In the genomic region with DNA sequence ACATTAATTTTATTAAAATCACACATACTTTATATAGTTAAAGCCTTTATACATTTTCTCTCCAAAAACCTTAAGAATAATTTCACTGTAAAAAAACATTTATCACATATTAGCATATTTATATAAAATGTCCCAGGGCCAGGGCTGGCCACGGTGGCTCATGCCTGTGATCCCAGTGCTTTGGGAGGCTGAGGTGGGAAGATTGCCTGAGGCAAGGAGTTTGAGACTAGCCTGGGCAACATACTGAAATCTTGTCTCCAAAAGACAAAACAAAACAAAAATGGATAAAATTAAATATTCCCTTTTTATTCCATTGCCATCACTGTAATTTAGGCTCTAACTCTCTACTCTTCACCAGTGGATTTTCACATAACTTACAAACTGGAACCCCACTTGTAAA, we compare ENCODE assay signal across 21 cellular contexts. TPM values are rescaled to one million over a fixed set of nuclear protein-coding genes. Genes with fewer than 3 reads are reported as not detected.
DNase-seq lines count a peak whose midpoint lies in the region; FAIRE-seq and TF ChIP-seq lines count a peak whose summit lies in the region.
"Had no signal": no experiment of that assay in that cellular context is flagged by ENCODE, and none has a peak within 500 bp of the region (broad histone marks: within the 10 kb centered on the region; RNA-seq: fewer than 3 reads in every experiment).

No MANE protein-coding gene starts in this region.

- CTCF ChIA-PET in mammary epithelial cell (lab: Charles Lee; ENCODE audit: low non-redundant PET) (no interaction called here), MCF 10A (lab: Yijun Ruan, JAX) (no interaction called here), SK-N-SH (lab: Yijun Ruan, JAX) (no interaction called here)

- H3K4me3 Mint-ChIP-seq in MCF 10A (ENCODE audit: unreplicated experiment) = no peak overlapping the region
- no peak overlapping the region for H3K4me3 Mint-ChIP-seq in astrocyte (ENCODE audit: unreplicated experiment)
- H3K4me3 Mint-ChIP-seq: activated B cell treated with CpG ODN at 0.5 μM for 24 hours; activated CD4-positive, alpha-beta memory T cell treated with anti-CD3 and anti-CD28 coated beads, Interleukin-2, amount 10 ng/mL, durations not matched to agents 7 days and 5 days; T-cell had no signal

- no CpG with 5 or more reads among the region's 1 CpG for WGBS in mammary epithelial cell (ENCODE audit: low coverage, missing lambda C conversion rate)
- 37% methylated on average over 1 of the region's 1 CpG for WGBS in smooth muscle cell (ENCODE audit: low lambda C conversion rate)
- WGBS in SK-N-SH (ENCODE audit: low lambda C conversion rate) = 96% methylated on average over 1 of the region's 1 CpG

- DNase-seq in mammary epithelial cell (peak; percentile 24), MCF 10A (ENCODE audit: unreplicated experiment) (no peak), astrocyte (ENCODE audit: low read depth) (no peak), smooth muscle cell (lab: John Stamatoyannopoulos, UW; ENCODE audit: unreplicated experiment) (no peak), NCI-H146 treated with DMSO at 0.1 percent for 48 hours (lab: John Stamatoyannopoulos, UW; ENCODE audit: unreplicated experiment) (no peak), NCI-H526 (lab: John Stamatoyannopoulos, UW) (no peak), SK-N-SH (no peak)
- DNase-seq: 8988T; activated B cell treated with CpG ODN at 0.5 μM for 24 hours; activated CD4-positive, alpha-beta memory T cell treated with anti-CD3 and anti-CD28 coated beads, Interleukin-2, amount 10 ng/mL, durations not matched to agents 7 days and 5 days; activated naive CD4-positive, alpha-beta T cell; activated T-cell treated with anti-CD3 and anti-CD28 coated beads, Interleukin-2, amount 50 U/mL, for 1 hour; NCI-H187; NCI-H345; psoas muscle; T-cell had no signal

- H3K27me3 Mint-ChIP-seq in MCF 10A (ENCODE audit: insufficient read depth, unreplicated experiment) (no peaks in the 10 kb centered on the region), astrocyte (ENCODE audit: low read depth, unreplicated experiment) (no peaks in the 10 kb centered on the region)
- H3K27me3 Mint-ChIP-seq: activated CD4-positive, alpha-beta memory T cell treated with anti-CD3 and anti-CD28 coated beads, Interleukin-2, amount 10 ng/mL, durations not matched to agents 7 days and 5 days had no signal

- no peak for TF ChIP-seq EP300 in SK-N-SH (IDR thresholded peaks at IDR 0.05; ENCODE audit: borderline replicate concordance in 1 of 2, low read depth in 1 of 2, low read length in 1 of 2)

- no peak for TF ChIP-seq CTCF in mammary epithelial cell (conservative IDR thresholded peaks at IDR 0.05 in 1 of 2, IDR thresholded peaks at IDR 0.05 in 1 of 2; ENCODE audit: extremely low read depth in 1 of 2, insufficient read depth in 1 of 2, low read depth in 1 of 2, low read length in 2 of 2)
- no peak for TF ChIP-seq CTCF in MCF 10A (IDR thresholded peaks at IDR 0.05; ENCODE audit: unreplicated experiment)
- no peak for TF ChIP-seq CTCF in astrocyte (IDR thresholded peaks at IDR 0.05; ENCODE audit: insufficient read depth, low read depth, low read length)
- TF ChIP-seq CTCF in smooth muscle cell (IDR thresholded peaks at IDR 0.05; ENCODE audit: borderline replicate concordance, insufficient read depth, poor library complexity, severe bottlenecking) = no peak
- TF ChIP-seq CTCF in SK-N-SH (IDR thresholded peaks at IDR 0.05) = no peak

- H3K79me2 ChIP-seq in mammary epithelial cell (ENCODE audit: insufficient read depth, low read length) (no peaks in the 10 kb centered on the region), astrocyte (ENCODE audit: insufficient read depth, low read length) (no peaks in the 10 kb centered on the region), smooth muscle cell (ENCODE audit: low read depth) (no peaks in the 10 kb centered on the region), SK-N-SH (ENCODE audit: insufficient read depth) (no peaks in the 10 kb centered on the region)

- H3K4me3 ChIP-seq in mammary epithelial cell (replicated peaks in 1 of 3; ENCODE audit: insufficient read depth in 1 of 3, low read depth in 2 of 3, low read length in 3 of 3) = no peak overlapping the region
- no peak overlapping the region for H3K4me3 ChIP-seq in astrocyte (ENCODE audit: insufficient read depth, low read depth, low read length)
- peak overlapping the region; percentile 57 for H3K4me3 ChIP-seq in iPS-20b (ENCODE audit: low read length)
- no peak overlapping the region for H3K4me3 ChIP-seq in smooth muscle cell
- no peak overlapping the region for H3K4me3 ChIP-seq in SK-N-SH (ENCODE audit: low read depth in 2 of 2, low read length in 1 of 2)
- H3K4me3 ChIP-seq: BLaER1, psoas muscle had no signal

- in situ Hi-C loops in mammary epithelial cell (cut with MboI; ENCODE audit: low sequenced_read_pairs in 2 of 2) = no loop called here

- no peaks in the 10 kb centered on the region for H3K9me3 Mint-ChIP-seq in MCF 10A (ENCODE audit: unreplicated experiment)
- no peaks in the 10 kb centered on the region for H3K9me3 Mint-ChIP-seq in astrocyte (ENCODE audit: unreplicated experiment)
- H3K9me3 Mint-ChIP-seq: activated B cell treated with CpG ODN at 0.5 μM for 24 hours; activated CD4-positive, alpha-beta memory T cell treated with anti-CD3 and anti-CD28 coated beads, Interleukin-2, amount 10 ng/mL, durations not matched to agents 7 days and 5 days; T-cell had no signal

- peaks cover 42% of the 10 kb centered on the region for H3K4me1 ChIP-seq in mammary epithelial cell (ENCODE audit: insufficient read depth, low read length)
- H3K4me1 ChIP-seq in astrocyte (ENCODE audit: insufficient read depth, low read length) = peaks cover 39% of the 10 kb centered on the region
- H3K4me1 ChIP-seq in iPS-20b (ENCODE audit: insufficient read depth, low read length) = peaks cover 36% of the 10 kb centered on the region
- peaks cover 28% of the 10 kb centered on the region for H3K4me1 ChIP-seq in smooth muscle cell (ENCODE audit: low read depth)
- peaks cover 11 to 12% of the 10 kb centered on the region in 2 experiments; a peak in 2 of 4 replicates for H3K4me1 ChIP-seq in SK-N-SH (ENCODE audit: control insufficient read depth in 1 of 2, insufficient read depth in 2 of 2, low read depth in 1 of 2, low read length in 1 of 2)
- H3K4me1 ChIP-seq: BLaER1 had no signal

- H4K20me1 ChIP-seq in mammary epithelial cell (ENCODE audit: insufficient read depth, low read length) (no peaks in the 10 kb centered on the region), astrocyte (ENCODE audit: insufficient read depth, low read length) (no peaks in the 10 kb centered on the region), smooth muscle cell (ENCODE audit: low read depth) (no peaks in the 10 kb centered on the region), SK-N-SH (ENCODE audit: insufficient read depth) (no peaks in the 10 kb centered on the region)
- H4K20me1 ChIP-seq: BLaER1 had no signal

- H3K9ac ChIP-seq in mammary epithelial cell (ENCODE audit: insufficient read depth, low read length) (no peak overlapping the region), astrocyte (ENCODE audit: low read length) (no peak overlapping the region), iPS-20b (ENCODE audit: low read depth, low read length) (peak overlapping the region; percentile 79; the same call in 1 of the 2 replicates), smooth muscle cell (ENCODE audit: low read depth) (no peak overlapping the region), SK-N-SH (no peak overlapping the region)
- H3K9ac ChIP-seq: BLaER1 had no signal

- no peak overlapping the region for H3K27ac ChIP-seq in mammary epithelial cell (ENCODE audit: insufficient read depth, low read depth, low read length)
- H3K27ac ChIP-seq in astrocyte (ENCODE audit: low read depth, low read length) = no peak overlapping the region
- peak overlapping the region; percentile 62 for H3K27ac ChIP-seq in iPS-20b (ENCODE audit: low read length)
- H3K27ac ChIP-seq in smooth muscle cell (ENCODE audit: low read depth) = peak overlapping the region; percentile 79
- no peak overlapping the region for H3K27ac ChIP-seq in SK-N-SH (ENCODE audit: low read depth in 2 of 2, low read length in 1 of 2)
- H3K27ac ChIP-seq: BLaER1, psoas muscle had no signal

- H3K27ac Mint-ChIP-seq in MCF 10A (ENCODE audit: low read depth, unreplicated experiment) = no peak overlapping the region
- H3K27ac Mint-ChIP-seq in astrocyte (ENCODE audit: unreplicated experiment) = peak overlapping the region; percentile 100
- H3K27ac Mint-ChIP-seq: activated B cell treated with CpG ODN at 0.5 μM for 24 hours; activated CD4-positive, alpha-beta memory T cell treated with anti-CD3 and anti-CD28 coated beads, Interleukin-2, amount 10 ng/mL, durations not matched to agents 7 days and 5 days; T-cell had no signal

- intact Hi-C loops in mammary epithelial cell (cut with micrococcal nuclease) (loop anchor here (5.0 kb wide), 1 partner anchor 55 kb away; no protein-coding TSS in a partner anchor), MCF 10A (cut with micrococcal nuclease) (no loop called here)

- H3K4me1 Mint-ChIP-seq in MCF 10A (ENCODE audit: insufficient read depth, unreplicated experiment) (peaks cover 35% of the 10 kb centered on the region), astrocyte (ENCODE audit: low read depth, unreplicated experiment) (peaks cover 47% of the 10 kb centered on the region)

- H3K9me2 ChIP-seq in SK-N-SH = no peaks in the 10 kb centered on the region

- H3K27me3 ChIP-seq in mammary epithelial cell (ENCODE audit: insufficient read depth, low read length) (no peaks in the 10 kb centered on the region), astrocyte (ENCODE audit: insufficient read depth, low read length) (no peaks in the 10 kb centered on the region), iPS-20b (ENCODE audit: insufficient read depth, low read length) (no peaks in the 10 kb centered on the region), smooth muscle cell (ENCODE audit: low read depth) (no peaks in the 10 kb centered on the region), SK-N-SH (ENCODE audit: insufficient read depth) (no peaks in the 10 kb centered on the region)
- H3K27me3 ChIP-seq: BLaER1 had no signal

- no peak for TF ChIP-seq RAD21 in SK-N-SH (IDR thresholded peaks at IDR 0.05; ENCODE audit: low read length)

- H3F3A ChIP-seq in smooth muscle cell (ENCODE audit: low read depth) (peaks cover 22% of the 10 kb centered on the region), SK-N-SH (replicated peaks; ENCODE audit: insufficient read depth) (peaks cover 4% of the 10 kb centered on the region)

- BruUV-seq in mammary epithelial cell (replicated peaks; lab: Mats Ljungman, UMichigan) = no TSS peak
- no TSS peak for BruUV-seq in MCF 10A (replicated peaks; lab: Mats Ljungman, UMichigan)

- H3K4me2 ChIP-seq in mammary epithelial cell (ENCODE audit: insufficient read depth, low read depth, low read length) (peak overlapping the region; percentile 2), astrocyte (ENCODE audit: low read length) (no peak overlapping the region), smooth muscle cell (no peak overlapping the region), SK-N-SH (no peak overlapping the region)
- H3K4me2 ChIP-seq: BLaER1 had no signal

- no peaks in the 10 kb centered on the region for H3K36me3 ChIP-seq in mammary epithelial cell (ENCODE audit: insufficient read depth, low read length)
- H3K36me3 ChIP-seq in astrocyte (ENCODE audit: insufficient read depth, low read length) = no peaks in the 10 kb centered on the region
- H3K36me3 ChIP-seq in iPS-20b (ENCODE audit: insufficient read depth, low read depth, low read length) = peaks cover 13% of the 10 kb centered on the region; the same call in 1 of the 2 replicates
- no peaks in the 10 kb centered on the region for H3K36me3 ChIP-seq in smooth muscle cell (ENCODE audit: low read depth)
- no peaks in the 10 kb centered on the region for H3K36me3 ChIP-seq in SK-N-SH (replicated peaks in 1 of 2; ENCODE audit: control insufficient read depth in 1 of 2, insufficient read depth in 2 of 2, low read length in 1 of 2)
- H3K36me3 ChIP-seq: BLaER1 had no signal

- H2AFZ ChIP-seq in mammary epithelial cell (ENCODE audit: low read depth, low read length) (peak overlapping the region; percentile 56), astrocyte (ENCODE audit: low read depth, low read length) (no peak overlapping the region), smooth muscle cell (ENCODE audit: low read depth) (no peak overlapping the region), SK-N-SH (ENCODE audit: low read depth) (no peak overlapping the region)

- H3K9me3 ChIP-seq in mammary epithelial cell (replicated peaks; ENCODE audit: insufficient read depth, low read length) (no peaks in the 10 kb centered on the region), astrocyte (ENCODE audit: insufficient read depth, low read depth, low read length) (no peaks in the 10 kb centered on the region), iPS-20b (ENCODE audit: insufficient read depth, low read depth, low read length) (no peaks in the 10 kb centered on the region), smooth muscle cell (replicated peaks; ENCODE audit: low read depth) (no peaks in the 10 kb centered on the region), SK-N-SH (no peaks in the 10 kb centered on the region)
- H3K9me3 ChIP-seq: BLaER1, psoas muscle had no signal

- no peaks in the 10 kb centered on the region for H3K36me3 Mint-ChIP-seq in MCF 10A (ENCODE audit: insufficient read depth, unreplicated experiment)
- H3K36me3 Mint-ChIP-seq in astrocyte (ENCODE audit: low read depth, unreplicated experiment) = peaks cover 2% of the 10 kb centered on the region
- H3K36me3 Mint-ChIP-seq: T-cell had no signal

- no peak for FAIRE-seq in astrocyte (lab: Jason Lieb, UNC)
- FAIRE-seq: GM19239, islet of Langerhans, urothelium cell line had no signal

- POLR2A ChIA-PET in MCF 10A (lab: Yijun Ruan, JAX) = interaction anchor here (1.0 kb wide), 1 partner anchor 17 kb away, joined by 3 read pairs; no protein-coding TSS in a partner anchor
- POLR2A ChIA-PET in SK-N-SH (lab: Yijun Ruan, JAX) = interaction anchor here (0.6 kb wide), 1 partner anchor 74 kb away, joined by 3 read pairs; no protein-coding TSS in a partner anchor

- dilution Hi-C loops in mammary epithelial cell (cut with HindIII; ENCODE audit: low sequenced_read_pairs) = no loop called here

RNA-seq across cellular contexts. Expression of gene PIM1, which starts 43.0 kb away (rescaled TPM):
- total RNA-seq in mammary epithelial cell (10 to 100 TPM in 1 of 2 donors, 1 to 10 TPM in 1; 4.7 to 29.6 TPM), MCF 10A (2022) (6.0 and 6.2 TPM in 2 replicates), astrocyte (29.0 and 32.1 TPM in 2 replicates), smooth muscle cell (29.3 and 29.5 TPM in 2 replicates)
- polyA plus RNA-seq in mammary epithelial cell (6.3 TPM), smooth muscle cell (35.7 and 41.9 TPM in 2 replicates), SK-N-SH (2012; rRNA removed) (33.9 and 35.3 TPM in 2 replicates)
- polyA minus RNA-seq in mammary epithelial cell = 11.7 TPM
- 18.9 and 20.6 TPM in 2 replicates for polyA plus RNA-seq in SK-N-SH (2012; cell fraction: cytosol; rRNA removed)
- 90.2 and 138 TPM in 2 replicates for polyA plus RNA-seq in SK-N-SH (2012; cell fraction: nucleus; rRNA removed)

Comparison
In these comparisons a context has a peak if more than half of its experiments do, and no peak if none do; other contexts are left out.
1. H3K27ac ChIP-seq: peak in iPS-20b (single experiment) and smooth muscle cell (single experiment); none in mammary epithelial cell (single experiment), astrocyte (single experiment) and SK-N-SH (0 of 2).